ENCODE assay signal across 1 cellular context in the genomic region with DNA sequence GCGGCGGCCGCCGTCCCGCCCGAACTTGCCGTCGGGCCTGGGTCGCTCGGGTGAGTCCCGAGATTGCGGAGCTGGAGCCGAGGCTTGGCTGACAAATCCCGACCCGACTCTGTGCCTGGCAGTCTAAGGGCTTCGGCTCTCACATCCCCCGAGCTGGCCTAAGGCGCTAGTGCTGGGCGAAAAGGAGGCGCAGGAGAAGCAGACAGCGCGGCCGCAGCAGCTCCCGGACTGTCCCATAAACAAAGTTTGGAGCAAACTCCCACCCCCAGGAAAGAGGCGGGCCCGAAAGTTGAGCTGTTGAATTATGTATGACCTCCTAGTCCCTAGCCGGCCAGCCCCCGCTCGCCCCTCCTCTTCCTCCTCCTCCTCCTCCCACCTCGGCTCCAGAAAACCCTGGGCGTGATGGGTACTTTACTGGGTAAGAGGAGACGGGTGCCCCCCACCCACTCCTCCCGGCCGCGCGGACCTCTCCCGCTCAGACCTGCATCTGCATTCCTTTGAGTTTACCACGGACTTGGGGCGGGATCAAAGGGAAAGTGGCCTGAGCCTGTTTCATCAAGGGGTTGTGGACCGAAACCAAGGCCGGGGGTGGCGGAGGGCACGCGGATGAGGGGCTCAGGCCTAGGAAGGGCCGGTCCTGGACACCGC.
A peak's percentile ranks its signal among the peaks of the same experiment; 100 is the strongest.
TF ChIP-seq lines count a peak whose summit lies in the region.

TSS of gene WWTR1 (minus strand) at position 230 of the 648 bp plus-strand sequence. CDS start 719 bp downstream, outside the sequence.

TF ChIP-seq in GM12878, 131 proteins besides CTCF, POLR2A, EP300 and RAD21 (continued from another document):
- TF ChIP-seq, protein P1, sequence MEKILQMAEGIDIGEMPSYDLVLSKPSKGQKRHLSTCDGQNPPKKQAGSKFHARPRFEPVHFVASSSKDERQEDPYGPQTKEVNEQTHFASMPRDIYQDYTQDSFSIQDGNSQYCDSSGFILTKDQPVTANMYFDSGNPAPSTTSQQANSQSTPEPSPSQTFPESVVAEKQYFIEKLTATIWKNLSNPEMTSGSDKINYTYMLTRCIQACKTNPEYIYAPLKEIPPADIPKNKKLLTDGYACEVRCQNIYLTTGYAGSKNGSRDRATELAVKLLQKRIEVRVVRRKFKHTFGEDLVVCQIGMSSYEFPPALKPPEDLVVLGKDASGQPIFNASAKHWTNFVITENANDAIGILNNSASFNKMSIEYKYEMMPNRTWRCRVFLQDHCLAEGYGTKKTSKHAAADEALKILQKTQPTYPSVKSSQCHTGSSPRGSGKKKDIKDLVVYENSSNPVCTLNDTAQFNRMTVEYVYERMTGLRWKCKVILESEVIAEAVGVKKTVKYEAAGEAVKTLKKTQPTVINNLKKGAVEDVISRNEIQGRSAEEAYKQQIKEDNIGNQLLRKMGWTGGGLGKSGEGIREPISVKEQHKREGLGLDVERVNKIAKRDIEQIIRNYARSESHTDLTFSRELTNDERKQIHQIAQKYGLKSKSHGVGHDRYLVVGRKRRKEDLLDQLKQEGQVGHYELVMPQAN (conservative IDR thresholded peaks at IDR 0.05), result 0 out of 2 replicates have a peak, but pooled peaks have one; percentile 55
- TF ChIP-seq MYC (IDR thresholded peaks at IDR 0.05; ENCODE audit: insufficient read depth, insufficient read length, insufficient replicate concordance, low read length, severe bottlenecking) (peak; percentile 23), DPF2 (IDR thresholded peaks at IDR 0.05) (peak; percentile 77; the same call in 1 of the 2 replicates), TBL1XR1 (IDR thresholded peaks at IDR 0.05; ENCODE audit: low read depth, low read length) (no peak), TCF12 (IDR thresholded peaks at IDR 0.05; ENCODE audit: low read depth, low read length) (peak; percentile 64; the same call in 1 of the 2 replicates)
